In the genomic region with DNA sequence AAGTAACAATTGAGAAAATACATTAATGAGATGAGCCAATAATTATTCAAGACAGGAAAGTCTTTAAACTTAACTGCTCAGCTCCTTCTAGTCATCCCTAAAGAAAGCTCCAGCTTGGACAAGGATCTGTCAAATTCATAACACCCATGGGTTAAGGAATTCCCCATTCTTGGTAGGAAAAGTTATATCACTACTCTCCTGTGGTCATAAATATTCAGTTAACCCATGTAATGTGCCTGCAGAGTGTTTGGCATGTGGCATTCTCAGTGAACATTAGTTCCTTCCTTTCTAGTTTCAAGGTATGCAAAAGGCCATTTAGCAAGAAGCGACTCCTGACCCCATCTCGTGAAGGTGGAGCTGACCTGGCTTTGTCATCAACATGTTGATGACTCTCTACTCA, we compare ENCODE assay signal across 24 cellular contexts.
A peak's percentile ranks its signal among the peaks of the same experiment; 100 is the strongest.
DNase-seq lines count a peak whose midpoint lies in the region; ATAC-seq, FAIRE-seq and TF ChIP-seq lines count a peak whose summit lies in the region.
"Had no signal": no experiment of that assay in that cellular context is flagged by ENCODE, and none has a peak within 500 bp of the region (broad histone marks: within the 10 kb centered on the region; RNA-seq: fewer than 3 reads in every experiment).

No MANE protein-coding gene starts in this region.

- no peaks in the 10 kb centered on the region for H3K36me3 Mint-ChIP-seq in activated T-helper 17 cell treated with anti-CD3 and anti-CD28 coated beads, Interleukin-2, amount 50 U/mL, for 72 hours (ENCODE audit: low read depth)
- H3K36me3 Mint-ChIP-seq: CD4-positive, alpha-beta memory T cell had no signal

- H3K4me3 ChIP-seq in kidney (ENCODE audit: low read length in 2 of 2), result peak overlapping the region in 1 of 2 donors; percentile 35
- H3K4me3 ChIP-seq in skeletal muscle tissue (ENCODE audit: low read length in 3 of 3), result no peak overlapping the region
- H3K4me3 ChIP-seq: BLaER1, GM12878, GM23338, SK-N-MC had no signal

- H3K27ac Mint-ChIP-seq in activated T-helper 17 cell treated with anti-CD3 and anti-CD28 coated beads, Interleukin-2, amount 50 U/mL, for 72 hours, result no peak overlapping the region
- H3K27ac Mint-ChIP-seq: CD4-positive, alpha-beta memory T cell; GM23338 had no signal

- H3K36me3 ChIP-seq in kidney (ENCODE audit: control insufficient read depth in 1 of 2, insufficient read depth in 2 of 2, low read length in 2 of 2) (no peaks in the 10 kb centered on the region), skeletal muscle tissue (ENCODE audit: control insufficient read depth in 3 of 3, insufficient read depth in 3 of 3, low read length in 3 of 3) (no peaks in the 10 kb centered on the region)
- H3K36me3 ChIP-seq: BLaER1 had no signal

- H3K27me3 ChIP-seq in skeletal muscle tissue (ENCODE audit: control insufficient read depth in 3 of 3, insufficient read depth in 3 of 3, low read length in 3 of 3), result no peaks in the 10 kb centered on the region
- H3K27me3 ChIP-seq: BLaER1 had no signal

- no peak overlapping the region for H3K9ac ChIP-seq in kidney (ENCODE audit: low read length in 2 of 2)
- no peak overlapping the region for H3K9ac ChIP-seq in skeletal muscle tissue (ENCODE audit: low read depth in 1 of 3, low read length in 3 of 3)
- H3K9ac ChIP-seq: BLaER1, KMS-11 had no signal

- H3K4me1 ChIP-seq in kidney (ENCODE audit: control insufficient read depth in 1 of 2, insufficient read depth in 1 of 2, low read depth in 1 of 2, low read length in 2 of 2), result peaks cover 7 to 14% of the 10 kb centered on the region in 2 donors
- peaks cover 0 to 4% (median 3%) of the 10 kb centered on the region in 3 donors for H3K4me1 ChIP-seq in skeletal muscle tissue (ENCODE audit: control insufficient read depth in 3 of 3, insufficient read depth in 3 of 3, low read length in 3 of 3)
- H3K4me1 ChIP-seq: BLaER1 had no signal

- TF ChIP-seq CTCF in VCaP (conservative IDR thresholded peaks at IDR 0.05) (no peak), kidney (IDR thresholded peaks at IDR 0.05; ENCODE audit: borderline replicate concordance, extremely low read depth, insufficient read depth) (no peak)

- peaks cover 14% of the 10 kb centered on the region for H3K27me3 Mint-ChIP-seq in activated T-helper 17 cell treated with anti-CD3 and anti-CD28 coated beads, Interleukin-2, amount 50 U/mL, for 72 hours

- no peak overlapping the region for H3K4me3 Mint-ChIP-seq in activated T-helper 17 cell treated with anti-CD3 and anti-CD28 coated beads, Interleukin-2, amount 50 U/mL, for 72 hours
- H3K4me3 Mint-ChIP-seq: GM23338 had no signal

- no peak for ATAC-seq in activated T-helper 17 cell treated with anti-CD3 and anti-CD28 coated beads, Interleukin-2, amount 50 U/mL, for 72 hours (replicated peaks)
- ATAC-seq in HG03521 (IDR thresholded peaks at IDR 0.05; ENCODE audit: unreplicated experiment), result no peak
- ATAC-seq: GM12878, GM23338, HCT116 had no signal

- no peaks in the 10 kb centered on the region for H3K9me3 Mint-ChIP-seq in activated T-helper 17 cell treated with anti-CD3 and anti-CD28 coated beads, Interleukin-2, amount 50 U/mL, for 72 hours

- no peaks in the 10 kb centered on the region for H3K4me1 Mint-ChIP-seq in activated T-helper 17 cell treated with anti-CD3 and anti-CD28 coated beads, Interleukin-2, amount 50 U/mL, for 72 hours
- H3K4me1 Mint-ChIP-seq: CD4-positive, alpha-beta memory T cell; GM23338 had no signal

- H3K27ac ChIP-seq in VCaP (peak overlapping the region; percentile 63), kidney (ENCODE audit: low read depth in 2 of 2, low read length in 2 of 2) (peak overlapping the region; percentile 82 to 88), skeletal muscle tissue (ENCODE audit: low read depth, low read length) (peak overlapping the region; percentile 11)
- H3K27ac ChIP-seq: BLaER1, KMS-11, SK-N-MC had no signal

- H3K9me3 ChIP-seq in kidney (ENCODE audit: control insufficient read depth in 1 of 2, low read length in 2 of 2) (no peaks in the 10 kb centered on the region), skeletal muscle tissue (ENCODE audit: control insufficient read depth in 3 of 3, low read length in 3 of 3) (peaks cover 0 to 2% (median 0%) of the 10 kb centered on the region in 3 donors)

- DNase-seq in HT-29 (ENCODE audit: low spot score), result peak; percentile 39
- DNase-seq in kidney, result no peak
- no peak for DNase-seq in AG08396 (ENCODE audit: low spot score)
- DNase-seq: Calu3; CD4-positive, alpha-beta memory T cell; DMS53; EL; NCI-H1417; NCI-H187; NCI-H2107; NCI-H510A; NCI-H774; OCI-M1; SHP77 had no signal

- intact Hi-C loops in kidney (cut with DNase I), result no loop called here

- FAIRE-seq in kidney (lab: Jason Lieb, UNC), result no peak
- FAIRE-seq: GM12878 had no signal

Comparison
In these comparisons a context has a peak if more than half of its experiments do, and no peak if none do; other contexts are left out.
1. H3K27ac ChIP-seq: peak in every context shown above with its lines; median percentile 85 in kidney; 63 in VCaP; 11 in skeletal muscle tissue.